ENCODE assay signal across 21 cellular contexts in the genomic region with DNA sequence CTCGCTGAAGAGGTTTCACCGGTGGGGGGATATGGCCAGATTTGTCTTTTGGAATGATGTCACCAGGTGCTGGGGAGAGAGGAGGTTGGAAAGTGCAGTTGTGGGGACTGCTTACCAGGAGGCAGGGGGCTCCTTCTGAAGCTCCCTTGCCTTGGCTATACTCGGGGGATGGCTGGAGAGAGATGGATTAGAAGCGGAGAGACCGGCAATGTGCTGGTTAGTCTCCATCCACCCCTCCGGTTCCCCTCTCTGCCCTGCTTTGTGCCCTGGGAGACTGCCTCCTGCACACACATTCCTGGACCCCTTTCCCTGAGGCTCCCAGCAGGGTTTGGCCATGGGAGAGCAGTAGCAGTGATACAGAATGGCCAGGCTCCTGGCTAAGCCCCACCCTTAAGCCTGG. TPM values are rescaled to one million over a fixed set of nuclear protein-coding genes. Genes with fewer than 3 reads are reported as not detected.
DNase-seq lines count a peak whose midpoint lies in the region; ATAC-seq lines count a peak whose summit lies in the region.
"Had no signal": no experiment of that assay in that cellular context is flagged by ENCODE, and none has a peak within 500 bp of the region (broad histone marks: within the 10 kb centered on the region; RNA-seq: fewer than 3 reads in every experiment).

No MANE protein-coding gene starts in this region.

- H2AFZ ChIP-seq in neuronal stem cell (ENCODE audit: low read length) (no peak overlapping the region), trophoblast cell (ENCODE audit: insufficient read depth, low read length, poor library complexity) (no peak overlapping the region)
- H2AFZ ChIP-seq: GM23338 had no signal

- H3K4ac ChIP-seq in neuronal stem cell (ENCODE audit: low read length) (no peak overlapping the region), trophoblast cell (ENCODE audit: low read depth, low read length) (no peak overlapping the region)

- H3K4me1 Mint-ChIP-seq in stimulated activated naive CD8-positive, alpha-beta T cell treated with anti-CD3 and anti-CD28 coated beads, Interleukin-15, amount 100 ng/mL, for 72 hours, result peaks cover 9% of the 10 kb centered on the region
- H3K4me1 Mint-ChIP-seq in stimulated activated effector memory CD8-positive, alpha-beta T cell treated with anti-CD3 and anti-CD28 coated beads, Interleukin-12 subunit alpha, Interleukin-12 subunit beta, amount 100 ng/mL, for 72 hours, result peaks cover 9% of the 10 kb centered on the region
- H3K4me1 Mint-ChIP-seq: GM23338 had no signal

- peak overlapping the region; percentile 62 for H3K18ac ChIP-seq in neuronal stem cell (ENCODE audit: low read length)
- no peak overlapping the region for H3K18ac ChIP-seq in trophoblast cell (ENCODE audit: low read length)

- H3K79me2 ChIP-seq in trophoblast cell (ENCODE audit: control insufficient read depth, insufficient read depth, low read length, poor library complexity), result no peaks in the 10 kb centered on the region

- H3K9me3 ChIP-seq in neuronal stem cell (replicated peaks in 1 of 2; ENCODE audit: control insufficient read depth in 2 of 2, insufficient read depth in 1 of 2, low read depth in 1 of 2, low read length in 2 of 2) (peaks cover 7 to 17% of the 10 kb centered on the region in 2 donors), trophoblast cell (ENCODE audit: insufficient read depth, low read depth, low read length) (peaks cover 4% of the 10 kb centered on the region)

- H3K23ac ChIP-seq in neuronal stem cell (ENCODE audit: low read depth, low read length, poor library complexity) (peak overlapping the region; percentile 17), trophoblast cell (ENCODE audit: low read length) (no peak overlapping the region)

- H3K9ac ChIP-seq in neuronal stem cell (ENCODE audit: low read depth, low read length, poor library complexity) (no peak overlapping the region), trophoblast cell (ENCODE audit: low read length) (no peak overlapping the region)
- H3K9ac ChIP-seq: BLaER1 had no signal

- ATAC-seq in stimulated activated naive CD8-positive, alpha-beta T cell treated with anti-CD3 and anti-CD28 coated beads, Interleukin-15, amount 100 ng/mL, for 72 hours, result no peak
- ATAC-seq in stimulated activated naive CD8-positive, alpha-beta T cell treated with anti-CD3 and anti-CD28 coated beads, Interleukin-15, Interleukin-2, amounts not matched to agents 100 U/mL and 50 U/mL, for 24 hours, result no peak
- ATAC-seq in stimulated activated effector memory CD8-positive, alpha-beta T cell treated with anti-CD3 and anti-CD28 coated beads, Interleukin-12 subunit alpha, Interleukin-12 subunit beta, amount 100 ng/mL, for 72 hours, result no peak
- ATAC-seq in GM18867 (IDR thresholded peaks at IDR 0.05; ENCODE audit: unreplicated experiment), result no peak
- ATAC-seq: CD8-positive, alpha-beta T cell; GM12878; GM23338; HCT116; HepG2 had no signal

- no peaks in the 10 kb centered on the region for H3K36me3 ChIP-seq in neuronal stem cell (replicated peaks in 1 of 2; ENCODE audit: control insufficient read depth in 2 of 2, insufficient read depth in 2 of 2, low read length in 2 of 2)
- no peaks in the 10 kb centered on the region for H3K36me3 ChIP-seq in trophoblast cell (ENCODE audit: control insufficient read depth in 1 of 2, insufficient read depth in 2 of 2, low read length in 2 of 2)
- H3K36me3 ChIP-seq: BLaER1 had no signal

- peak overlapping the region; percentile 14 for H2AK5ac ChIP-seq in neuronal stem cell (ENCODE audit: low read depth, low read length)
- H2AK5ac ChIP-seq in trophoblast cell (ENCODE audit: low read length), result no peak overlapping the region

- no peaks in the 10 kb centered on the region for H3K9me3 Mint-ChIP-seq in stimulated activated naive CD8-positive, alpha-beta T cell treated with anti-CD3 and anti-CD28 coated beads, Interleukin-15, amount 100 ng/mL, for 72 hours
- H3K9me3 Mint-ChIP-seq in stimulated activated effector memory CD8-positive, alpha-beta T cell treated with anti-CD3 and anti-CD28 coated beads, Interleukin-12 subunit alpha, Interleukin-12 subunit beta, amount 100 ng/mL, for 72 hours, result no peaks in the 10 kb centered on the region
- H3K9me3 Mint-ChIP-seq: CD8-positive, alpha-beta T cell; IgD-negative memory B cell had no signal

- H2BK15ac ChIP-seq in neuronal stem cell (ENCODE audit: low read length), result no peak overlapping the region

- H3K4me1 ChIP-seq in neuronal stem cell (ENCODE audit: control insufficient read depth in 2 of 2, insufficient read depth in 1 of 2, low read depth in 1 of 2, low read length in 2 of 2), result no peaks in the 10 kb centered on the region
- H3K4me1 ChIP-seq in trophoblast cell (ENCODE audit: control insufficient read depth in 1 of 2, insufficient read depth in 2 of 2, low read length in 2 of 2), result no peaks in the 10 kb centered on the region

- H2BK5ac ChIP-seq in neuronal stem cell (ENCODE audit: low read length), result peak overlapping the region; percentile 90
- no peak overlapping the region for H2BK5ac ChIP-seq in trophoblast cell (ENCODE audit: low read depth, low read length, poor library complexity)

- no peak overlapping the region for H3K14ac ChIP-seq in neuronal stem cell (ENCODE audit: low read length)
- no peak overlapping the region for H3K14ac ChIP-seq in trophoblast cell (ENCODE audit: low read length)

- no peak overlapping the region for H4K91ac ChIP-seq in neuronal stem cell (ENCODE audit: low read depth, low read length, poor library complexity)
- H4K91ac ChIP-seq in trophoblast cell (ENCODE audit: low read depth, low read length), result no peak overlapping the region

- no peak overlapping the region for H3K4me3 Mint-ChIP-seq in stimulated activated naive CD8-positive, alpha-beta T cell treated with anti-CD3 and anti-CD28 coated beads, Interleukin-15, amount 100 ng/mL, for 72 hours
- no peak overlapping the region for H3K4me3 Mint-ChIP-seq in stimulated activated effector memory CD8-positive, alpha-beta T cell treated with anti-CD3 and anti-CD28 coated beads, Interleukin-12 subunit alpha, Interleukin-12 subunit beta, amount 100 ng/mL, for 72 hours
- H3K4me3 Mint-ChIP-seq: CD14-positive monocyte; CD8-positive, alpha-beta T cell; GM23338 had no signal

- H3K27me3 ChIP-seq in neuronal stem cell (ENCODE audit: control insufficient read depth in 3 of 3, insufficient read depth in 3 of 3, low read depth in 1 of 3, low read length in 3 of 3) (peaks cover 0 to 10% (median 0%) of the 10 kb centered on the region in 3 experiments), trophoblast cell (ENCODE audit: insufficient read depth, low read length) (no peaks in the 10 kb centered on the region)
- H3K27me3 ChIP-seq: BLaER1 had no signal

- H3K4me2 ChIP-seq in neuronal stem cell (ENCODE audit: insufficient read depth, low read length, poor library complexity, severe bottlenecking) (no peak overlapping the region), trophoblast cell (ENCODE audit: low read length) (no peak overlapping the region)
- H3K4me2 ChIP-seq: BLaER1, GM23338 had no signal

- H3K27ac ChIP-seq in neuronal stem cell (replicated peaks; ENCODE audit: low read length) (no peak overlapping the region), trophoblast cell (ENCODE audit: low read depth, low read length) (no peak overlapping the region)
- H3K27ac ChIP-seq: BLaER1 had no signal

- H2BK120ac ChIP-seq in neuronal stem cell (ENCODE audit: low read depth, low read length) (no peak overlapping the region), trophoblast cell (ENCODE audit: insufficient read depth, low read length, poor library complexity) (no peak overlapping the region)

- no peak overlapping the region for H4K12ac ChIP-seq in trophoblast cell (ENCODE audit: low read depth, low read length)

- H3K27ac Mint-ChIP-seq in stimulated activated naive CD8-positive, alpha-beta T cell treated with anti-CD3 and anti-CD28 coated beads, Interleukin-15, amount 100 ng/mL, for 72 hours, result peak overlapping the region; percentile 20 to 41
- peak overlapping the region; percentile 3 for H3K27ac Mint-ChIP-seq in stimulated activated effector memory CD8-positive, alpha-beta T cell treated with anti-CD3 and anti-CD28 coated beads, Interleukin-12 subunit alpha, Interleukin-12 subunit beta, amount 100 ng/mL, for 72 hours
- H3K27ac Mint-ChIP-seq: CD8-positive, alpha-beta T cell; GM23338; IgD-negative memory B cell had no signal

- no CpG with 5 or more reads among the region's 6 CpGs for WGBS in neuronal stem cell (ENCODE audit: extremely low coverage in 2 of 2, insufficient read length in 2 of 2, insufficient replicate concordance in 1 of 2), 2 donors
- no CpG with 5 or more reads among the region's 6 CpGs for WGBS in trophoblast cell (ENCODE audit: extremely low coverage, insufficient coverage, insufficient read length)

- H2BK12ac ChIP-seq in neuronal stem cell (ENCODE audit: low read length), result no peak overlapping the region
- no peak overlapping the region for H2BK12ac ChIP-seq in trophoblast cell (ENCODE audit: low read length)

- H3K79me1 ChIP-seq in neuronal stem cell (ENCODE audit: low read depth, low read length) (no peaks in the 10 kb centered on the region), trophoblast cell (ENCODE audit: low read length) (no peaks in the 10 kb centered on the region)

- H3K4me3 ChIP-seq in neuronal stem cell (ENCODE audit: low read length in 2 of 2) (no peak overlapping the region), trophoblast cell (ENCODE audit: low read depth, low read length) (no peak overlapping the region)
- H3K4me3 ChIP-seq: BLaER1, GM12878, GM23338 had no signal

- DNase-seq in stimulated activated naive CD8-positive, alpha-beta T cell treated with anti-CD3 and anti-CD28 coated beads, Interleukin-15, amount 100 ng/mL, for 72 hours, result no peak
- DNase-seq in stimulated activated naive CD8-positive, alpha-beta T cell treated with anti-CD3 and anti-CD28 coated beads, Interleukin-15, Interleukin-2, amounts not matched to agents 100 U/mL and 50 U/mL, for 24 hours, result no peak
- no peak for DNase-seq in neuronal stem cell (ENCODE audit: low spot score)
- no peak for DNase-seq in stimulated activated effector memory CD8-positive, alpha-beta T cell treated with anti-CD3 and anti-CD28 coated beads, Interleukin-12 subunit alpha, Interleukin-12 subunit beta, amount 100 ng/mL, for 72 hours (ENCODE audit: low spot score in 2 of 2)
- DNase-seq in DMS114 treated with DMSO at 0.1 percent for 48 hours (lab: John Stamatoyannopoulos, UW; ENCODE audit: unreplicated experiment), result no peak
- DNase-seq in trophoblast cell, result no peak
- DNase-seq: 8988T; Calu3; CD8-positive, alpha-beta T cell; DMS53; DND-41; EL; H7 had no signal

- no peak overlapping the region for H4K8ac ChIP-seq in neuronal stem cell (ENCODE audit: low read depth, low read length)
- no peak overlapping the region for H4K8ac ChIP-seq in trophoblast cell (ENCODE audit: low read depth, low read length)

- peaks cover 52% of the 10 kb centered on the region for H3K36me3 Mint-ChIP-seq in stimulated activated effector memory CD8-positive, alpha-beta T cell treated with anti-CD3 and anti-CD28 coated beads, Interleukin-12 subunit alpha, Interleukin-12 subunit beta, amount 100 ng/mL, for 72 hours
- H3K36me3 Mint-ChIP-seq: CD14-positive monocyte; CD8-positive, alpha-beta T cell had no signal

- peaks cover 18% of the 10 kb centered on the region for H3K27me3 Mint-ChIP-seq in stimulated activated naive CD8-positive, alpha-beta T cell treated with anti-CD3 and anti-CD28 coated beads, Interleukin-15, amount 100 ng/mL, for 72 hours

RNA-seq across cellular contexts. Expression of a gene that starts 14.7 kb away (rescaled TPM):
- 4.5 TPM for polyA plus RNA-seq in neuronal stem cell (2013, experiment 1 of 2)
- polyA plus RNA-seq in neuronal stem cell (2013, experiment 2 of 2), result 4.2 TPM
- 10.5 TPM in 2 replicates for polyA plus RNA-seq in trophoblast cell (2013)

RNA-seq across cellular contexts. Expression of a gene that starts 48.3 kb away (rescaled TPM):
- 0.73 TPM for polyA plus RNA-seq in neuronal stem cell (2013, experiment 1 of 2)
- 0.68 TPM for polyA plus RNA-seq in neuronal stem cell (2013, experiment 2 of 2)
- polyA plus RNA-seq in trophoblast cell (2013), result 239 and 247 TPM in 2 replicates
